In the genomic region with DNA sequence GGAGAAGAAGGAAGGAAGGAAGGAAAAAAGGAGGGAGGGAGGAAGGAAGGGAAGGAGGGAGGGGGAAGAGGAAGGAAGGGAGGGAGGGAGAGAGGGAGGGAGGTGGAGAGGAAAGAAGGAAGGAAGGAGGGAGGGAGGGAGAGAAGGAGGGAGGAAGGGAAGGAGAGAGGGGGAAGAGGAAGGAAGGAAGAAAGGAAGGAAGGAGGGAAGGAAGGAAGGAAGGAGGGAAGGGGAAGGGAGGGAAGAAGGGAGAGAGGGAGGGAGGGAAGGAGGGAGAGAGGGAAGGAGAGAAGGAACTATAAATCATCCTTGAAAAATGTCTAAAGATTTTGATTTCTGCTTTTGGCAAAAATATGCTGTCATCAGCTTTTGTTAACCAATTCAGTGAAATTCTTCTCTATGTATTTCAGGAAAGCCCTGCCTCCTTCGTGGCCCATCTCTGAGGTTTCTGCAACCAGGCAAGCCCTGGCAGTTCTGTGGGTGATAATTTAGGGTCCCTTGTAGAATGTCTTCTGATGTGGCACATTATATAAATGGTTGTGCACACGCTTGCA, we compare ENCODE assay signal across 9 cellular contexts. TPM values are rescaled to one million over a fixed set of nuclear protein-coding genes. Genes with fewer than 3 reads are reported as not detected.
"Had no signal": no experiment of that assay in that cellular context is flagged by ENCODE, and none has a peak within 500 bp of the region (broad histone marks: within the 10 kb centered on the region; RNA-seq: fewer than 3 reads in every experiment).

No MANE protein-coding gene starts in this region.

- H3K9me3 Mint-ChIP-seq: GM23338, H9, IgD-negative memory B cell had no signal

- ATAC-seq: GM23338 had no signal

- H3K27ac Mint-ChIP-seq: GM23338, H9, IgD-negative memory B cell had no signal

- H3K4me3 Mint-ChIP-seq: GM23338, H9, IgD-negative memory B cell had no signal

- H3K27ac ChIP-seq: HL-60 had no signal

- H3K4me2 ChIP-seq: GM23338 had no signal

- DNase-seq: H9, HCEC 1CT, KG1 had no signal

- FAIRE-seq: H1, H54 had no signal

- H3K36me3 Mint-ChIP-seq: IgD-negative memory B cell had no signal

- H3K4me3 ChIP-seq: GM23338 had no signal

- H2AFZ ChIP-seq: GM23338 had no signal

RNA-seq across cellular contexts. Expression of a gene that starts 7.1 kb away (rescaled TPM):
- total RNA-seq: GM23338, H1, H9, HT1080 had no signal
- polyA plus RNA-seq: GM23338, H1 had no signal
